29 cellular contexts compared by ENCODE assay signal in genomic region chr18:59343916-59344315, GRCh38. TPM values are rescaled to one million over a fixed set of nuclear protein-coding genes. Genes with fewer than 3 reads are reported as not detected.
"Had no signal": no experiment of that assay in that cellular context is flagged by ENCODE, and none has a peak within 500 bp of the region (broad histone marks: within the 10 kb centered on the region; RNA-seq: fewer than 3 reads in every experiment).

No MANE protein-coding gene starts in this region.

- H3K4me1 Mint-ChIP-seq: mesothelial cell of epicardium, neural crest cell had no signal

- H3K4me1 ChIP-seq: gastrocnemius medialis, heart right ventricle, suprapubic skin, tibial artery, upper lobe of left lung, uterus had no signal

- H3K27me3 ChIP-seq: dorsolateral prefrontal cortex, gastrocnemius medialis, heart right ventricle, ovary, suprapubic skin, tibial artery, upper lobe of left lung, uterus had no signal

- H3K36me3 ChIP-seq: ovary, uterus had no signal

- H3K27ac ChIP-seq: dorsolateral prefrontal cortex, gastrocnemius medialis, heart right ventricle, ovary, suprapubic skin, tibial artery, upper lobe of left lung, uterus had no signal

- H3K27ac Mint-ChIP-seq: mesothelial cell of epicardium; natural killer cell; progenitor cell of endocrine pancreas; stimulated activated effector memory CD8-positive, alpha-beta T cell treated with anti-CD3 and anti-CD28 coated beads, Interleukin-12 subunit alpha, Interleukin-12 subunit beta, amount 100 ng/mL, for 72 hours had no signal

- DNase-seq: cortex of kidney; dorsolateral prefrontal cortex; effector CD8-positive, alpha-beta T cell; erythroblast; gastrocnemius medialis; heart right ventricle; hypothalamus; kidney glomerular epithelial cell; natural killer cell; nucleus accumbens; ovary; right cardiac atrium; stimulated activated CD4-positive, alpha-beta T cell treated with anti-CD3 and anti-CD28 coated beads, Interleukin-2, amount 100 ng/mL, for 48 hours; stimulated activated CD8-positive, alpha-beta memory T cell treated with anti-CD3 and anti-CD28 coated beads, Interleukin-4, amount 100 ng/mL, for 48 hours; stimulated activated naive CD8-positive, alpha-beta T cell treated with anti-CD3 and anti-CD28 coated beads, Interleukin-15, Interleukin-2, amounts not matched to agents 100 U/mL and 50 U/mL, for 24 hours; tibial artery; upper lobe of left lung; uterus had no signal

- H3K27me3 Mint-ChIP-seq: progenitor cell of endocrine pancreas had no signal

- H3K4me3 Mint-ChIP-seq: mesothelial cell of epicardium; natural killer cell; neural crest cell; stimulated activated effector memory CD8-positive, alpha-beta T cell treated with anti-CD3 and anti-CD28 coated beads, Interleukin-12 subunit alpha, Interleukin-12 subunit beta, amount 100 ng/mL, for 72 hours had no signal

- H3K4me3 ChIP-seq: dorsolateral prefrontal cortex, gastrocnemius medialis, heart right ventricle, ovary, smooth muscle cell, suprapubic skin, tibial artery, upper lobe of left lung, uterus had no signal

- H3K4me2 ChIP-seq: smooth muscle cell had no signal

- H3K9me3 ChIP-seq: gastrocnemius medialis, suprapubic skin, upper lobe of left lung, uterus had no signal

RNA-seq across cellular contexts. Expression of gene CPLX4, which starts 25.5 kb away (rescaled TPM):
- total RNA-seq: chondrocyte, dorsolateral prefrontal cortex, gastrocnemius medialis, liver, lung microvascular endothelial cell, mesothelial cell of epicardium, mucosa of gallbladder, myocyte, natural killer cell, neural crest cell, ovary, progenitor cell of endocrine pancreas, right cardiac atrium, smooth muscle cell, suprapubic skin, upper lobe of left lung, uterus had no signal
- polyA plus RNA-seq: heart right ventricle, liver, ovary, right cardiac atrium, smooth muscle cell had no signal
